Comparison of ENCODE assay signal across 8 cellular contexts in genomic region chr1:235074335-235075120, GRCh38. TPM values are rescaled to one million over a fixed set of nuclear protein-coding genes. Genes with fewer than 3 reads are reported as not detected.
DNase-seq lines count a peak whose midpoint lies in the region; ATAC-seq and TF ChIP-seq lines count a peak whose summit lies in the region.

No MANE protein-coding gene starts in this region.

- POLR2A ChIA-PET in activated CD4-positive, alpha-beta T cell treated with anti-CD3 and anti-CD28 coated beads, Interleukin-2, amount 10 ng/mL, durations not matched to agents 7 days and 5 days (lab: Charles Lee) = no interaction called here

- peaks cover 37% of the 10 kb centered on the region for H3K4me1 Mint-ChIP-seq in activated CD4-positive, alpha-beta T cell treated with anti-CD3 and anti-CD28 coated beads, Interleukin-2, amount 10 ng/mL, durations not matched to agents 7 days and 5 days

- peak overlapping the region; percentile 79 for H3K27ac Mint-ChIP-seq in activated CD4-positive, alpha-beta T cell treated with anti-CD3 and anti-CD28 coated beads, Interleukin-2, amount 10 ng/mL, durations not matched to agents 7 days and 5 days

- H3K4me3 ChIP-seq in muscle layer of duodenum (ENCODE audit: low read depth in 1 of 2, low read length in 2 of 2) = peak overlapping the region; percentile 14 to 34

- peak overlapping the region; percentile 98 for H3K27ac ChIP-seq in muscle layer of duodenum (ENCODE audit: low read length)

- CTCF ChIA-PET in activated CD4-positive, alpha-beta T cell treated with anti-CD3 and anti-CD28 coated beads, Interleukin-2, amount 10 ng/mL, durations not matched to agents 7 days and 5 days (lab: Charles Lee) = interaction anchor here (1.2 to 2.4 kb wide), 4 partner anchors 15 to 471 kb away, joined by 3 to 6 read pairs (median 3); no protein-coding TSS in a partner anchor

- no peaks in the 10 kb centered on the region for H3K9me3 Mint-ChIP-seq in activated CD4-positive, alpha-beta T cell treated with anti-CD3 and anti-CD28 coated beads, Interleukin-2, amount 10 ng/mL, durations not matched to agents 7 days and 5 days

- no peaks in the 10 kb centered on the region for H3K36me3 Mint-ChIP-seq in activated CD4-positive, alpha-beta T cell treated with anti-CD3 and anti-CD28 coated beads, Interleukin-2, amount 10 ng/mL, durations not matched to agents 7 days and 5 days (ENCODE audit: low read depth)

- no peaks in the 10 kb centered on the region for H3K9me3 ChIP-seq in muscle layer of duodenum (ENCODE audit: control insufficient read depth in 1 of 2, low read length in 2 of 2)

- no peak for TF ChIP-seq CTCF in GM13976 (IDR thresholded peaks at IDR 0.05; ENCODE audit: borderline replicate concordance, control extremely low read depth, extremely low read depth, insufficient read depth, missing control alignments)

- peaks cover 33 to 34% of the 10 kb centered on the region in 2 donors for H3K4me1 ChIP-seq in muscle layer of duodenum (ENCODE audit: control insufficient read depth in 1 of 2, insufficient read depth in 2 of 2, low read length in 2 of 2)

- DNase-seq in GM13976 (ENCODE audit: low spot score) (peak; percentile 66), NCI-H1436 treated with DMSO at 0.1 percent for 48 hours (lab: John Stamatoyannopoulos, UW) (peak; percentile 72), superior temporal gyrus (ENCODE audit: extremely low spot score) (peak; percentile 74), NCI-H82 (lab: John Stamatoyannopoulos, UW) (no peak)
- DNase-seq in activated CD4-positive, alpha-beta T cell treated with anti-CD3 and anti-CD28 coated beads, Interleukin-2, amount 10 ng/mL, durations not matched to agents 7 days and 5 days = no peak
- DNase-seq in effector CD4-positive, alpha-beta T cell = peak; percentile 27

- H3K27me3 Mint-ChIP-seq in activated CD4-positive, alpha-beta T cell treated with anti-CD3 and anti-CD28 coated beads, Interleukin-2, amount 10 ng/mL, durations not matched to agents 7 days and 5 days = no peaks in the 10 kb centered on the region

- in situ Hi-C loops in GM13976 (cut with MboI; ENCODE audit: low sequenced_read_pairs, unreplicated experiment) = loop anchor here (10.0 to 25.0 kb wide), 3 partner anchors 60 to 937 kb away; no protein-coding TSS in a partner anchor

- H3K4me3 Mint-ChIP-seq in activated CD4-positive, alpha-beta T cell treated with anti-CD3 and anti-CD28 coated beads, Interleukin-2, amount 10 ng/mL, durations not matched to agents 7 days and 5 days = no peak overlapping the region

- peak; percentile 36 for ATAC-seq in HG02588 (IDR thresholded peaks at IDR 0.05; ENCODE audit: unreplicated experiment)

- no peaks in the 10 kb centered on the region for H3K27me3 ChIP-seq in muscle layer of duodenum (ENCODE audit: low read depth, low read length)

- peaks cover 0 to 5% of the 10 kb centered on the region in 2 donors for H3K36me3 ChIP-seq in muscle layer of duodenum (ENCODE audit: control insufficient read depth in 1 of 2, insufficient read depth in 2 of 2, low read length in 2 of 2)

RNA-seq across cellular contexts. Expression of gene TOMM20, which starts 54.1 kb away (rescaled TPM):
- 10 to 100 TPM; 52.5 to 71.5 TPM for total RNA-seq in activated CD4-positive, alpha-beta T cell treated with anti-CD3 and anti-CD28 coated beads, Interleukin-2, amount 10 ng/mL, durations not matched to agents 7 days and 5 days

Comparison
In these comparisons a context has a peak if more than half of its experiments do, and no peak if none do; other contexts are left out.
1. DNase-seq: peak in GM13976 (single experiment), NCI-H1436 treated with DMSO at 0.1 percent for 48 hours (single experiment), effector CD4-positive, alpha-beta T cell (single experiment) and superior temporal gyrus (single experiment); none in activated CD4-positive, alpha-beta T cell treated with anti-CD3 and anti-CD28 coated beads, Interleukin-2, amount 10 ng/mL, durations not matched to agents 7 days and 5 days (single experiment) and NCI-H82 (single experiment).